ENCODE assay signal across 8 cellular contexts in the genomic region with DNA sequence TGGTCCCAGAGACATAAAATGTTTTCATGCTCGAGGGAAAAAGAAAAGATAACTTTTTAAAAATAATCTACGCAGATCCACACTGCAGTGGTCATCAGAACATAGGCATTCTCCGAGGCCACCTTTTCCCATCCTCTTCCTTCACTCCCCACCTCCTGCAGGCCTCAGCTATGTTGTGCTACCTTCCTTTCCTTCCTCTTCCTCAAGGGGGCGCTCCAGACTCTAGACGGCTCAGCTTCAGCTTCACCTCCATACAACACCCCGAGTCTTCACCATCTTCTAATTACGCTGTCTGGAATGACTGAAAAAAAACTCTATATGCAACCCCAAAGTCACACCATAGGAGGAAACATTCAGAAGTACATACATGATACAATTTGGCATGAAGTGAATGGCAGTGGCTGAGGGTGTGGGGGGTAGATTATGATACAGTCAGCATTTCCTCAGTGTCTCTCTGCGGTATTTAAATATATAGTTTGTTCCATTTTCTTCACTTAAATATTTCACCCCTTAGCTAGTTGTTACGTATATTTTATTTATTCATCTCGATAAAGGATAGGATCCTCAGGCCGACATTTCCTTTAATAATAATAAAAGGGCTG.
A peak's percentile ranks its signal among the peaks of the same experiment; 100 is the strongest.
DNase-seq lines count a peak whose midpoint lies in the region; ATAC-seq and TF ChIP-seq lines count a peak whose summit lies in the region.

No MANE protein-coding gene starts in this region.

- no peaks in the 10 kb centered on the region for H4K20me1 ChIP-seq in smooth muscle cell (ENCODE audit: low read depth)

- H3K27me3 ChIP-seq in Peyer's patch, result no peaks in the 10 kb centered on the region
- H3K27me3 ChIP-seq in heart right ventricle, result no peaks in the 10 kb centered on the region
- no peaks in the 10 kb centered on the region for H3K27me3 ChIP-seq in smooth muscle cell (ENCODE audit: low read depth)

- no peak overlapping the region for H3K27ac ChIP-seq in Peyer's patch
- no peak overlapping the region for H3K27ac ChIP-seq in heart right ventricle
- no peak overlapping the region for H3K27ac ChIP-seq in smooth muscle cell (ENCODE audit: low read depth)

- TF ChIP-seq POLR2A in Peyer's patch (IDR thresholded peaks at IDR 0.05), result no peak

- TF ChIP-seq CTCF in Peyer's patch (IDR thresholded peaks at IDR 0.05) (peak in 5 of 6 experiments; percentile 20 to 77 (median 75)), heart right ventricle (IDR thresholded peaks at IDR 0.05) (peak in 8 of 9 donors; percentile 32 to 77 (median 68)), smooth muscle cell (IDR thresholded peaks at IDR 0.05; ENCODE audit: borderline replicate concordance, insufficient read depth, poor library complexity, severe bottlenecking) (peak; percentile 69)

- H3K4me3 ChIP-seq in Peyer's patch, result no peak overlapping the region
- H3K4me3 ChIP-seq in heart right ventricle, result no peak overlapping the region
- H3K4me3 ChIP-seq in smooth muscle cell, result no peak overlapping the region

- 56% methylated on average over 11 of the region's 11 CpGs for WGBS in heart right ventricle, 2 donors
- WGBS in smooth muscle cell (ENCODE audit: low lambda C conversion rate), result 57% methylated on average over 11 of the region's 11 CpGs

- ATAC-seq in GM21381 (IDR thresholded peaks at IDR 0.05; ENCODE audit: unreplicated experiment), result peak; percentile 88
- ATAC-seq in HG03575 (IDR thresholded peaks at IDR 0.05; ENCODE audit: extremely low read depth, insufficient number of reproducible peaks, low FRiP score, unreplicated experiment), result peak; percentile 65
- ATAC-seq in heart right ventricle, result peak in 6 of 8 donors; percentile 72 to 86 (median 76)

- intact Hi-C loops in heart right ventricle (cut with DNase I), result loop anchor here in 9 of 10 donors (2.0 to 10.0 kb wide), 7 partner anchors 509 to 769 kb away; a partner anchor contains a TSS

- no peaks in the 10 kb centered on the region for H3K79me2 ChIP-seq in smooth muscle cell (ENCODE audit: low read depth)

- H3K9ac ChIP-seq in smooth muscle cell (ENCODE audit: low read depth), result no peak overlapping the region

- no peak overlapping the region for H3K4me2 ChIP-seq in smooth muscle cell

- H3F3A ChIP-seq in smooth muscle cell (ENCODE audit: low read depth), result no peaks in the 10 kb centered on the region

- DNase-seq in DMS 273 treated with DMSO at 0.1 percent for 48 hours (lab: John Stamatoyannopoulos, UW), result peak; percentile 22
- peak; percentile 37 to 85 (median 52) for DNase-seq in Peyer's patch
- peak; percentile 27 for DNase-seq in activated effector memory CD4-positive, alpha-beta T cell treated with Interleukin-2 at 50 U/mL for 16 hours
- DNase-seq in heart right ventricle, result peak in 1 of 2 donors; percentile 53
- DNase-seq in smooth muscle cell (lab: John Stamatoyannopoulos, UW; ENCODE audit: unreplicated experiment), result no peak
- no peak for DNase-seq in GM19238 (ENCODE audit: insufficient read length, low spot score)

- H3K36me3 ChIP-seq in Peyer's patch (no peaks in the 10 kb centered on the region), heart right ventricle (no peaks in the 10 kb centered on the region), smooth muscle cell (ENCODE audit: low read depth) (no peaks in the 10 kb centered on the region)

- H2AFZ ChIP-seq in smooth muscle cell (ENCODE audit: low read depth), result no peak overlapping the region

- no peaks in the 10 kb centered on the region for H3K4me1 ChIP-seq in Peyer's patch
- peaks cover 0 to 17% (median 10%) of the 10 kb centered on the region in 9 donors for H3K4me1 ChIP-seq in heart right ventricle
- no peaks in the 10 kb centered on the region for H3K4me1 ChIP-seq in smooth muscle cell (ENCODE audit: low read depth)

- no peaks in the 10 kb centered on the region for H3K9me3 ChIP-seq in Peyer's patch
- H3K9me3 ChIP-seq in heart right ventricle, result no peaks in the 10 kb centered on the region
- no peaks in the 10 kb centered on the region for H3K9me3 ChIP-seq in smooth muscle cell (replicated peaks; ENCODE audit: low read depth)

Comparison
In these comparisons a context has a peak if more than half of its experiments do, and no peak if none do; other contexts are left out.
1. DNase-seq: peak in DMS 273 treated with DMSO at 0.1 percent for 48 hours (single experiment), Peyer's patch (3 of 3) and activated effector memory CD4-positive, alpha-beta T cell treated with Interleukin-2 at 50 U/mL for 16 hours (single experiment); none in smooth muscle cell (single experiment) and GM19238 (single experiment).
2. Peak in every context shown above with its lines, with median percentiles within 50 percentile points of each other: ATAC-seq and CTCF ChIP-seq.